In genomic region chr1:86706018-86706417, GRCh38 we compare ENCODE assay signal across 8 cellular contexts. TPM values are rescaled to one million over a fixed set of nuclear protein-coding genes. Genes with fewer than 3 reads are reported as not detected.
DNase-seq lines count a peak whose midpoint lies in the region; ATAC-seq and TF ChIP-seq lines count a peak whose summit lies in the region.

No MANE protein-coding gene starts in this region.

- POLR2A ChIA-PET in activated CD4-positive, alpha-beta T cell treated with anti-CD3 and anti-CD28 coated beads for 36 hours (lab: Charles Lee): interaction anchor here (1.3 kb wide), 1 partner anchor 9 kb away, joined by 6 read pairs; no protein-coding TSS in a partner anchor

- H3K9me3 ChIP-seq in thoracic aorta: no peaks in the 10 kb centered on the region

- H3K9me3 Mint-ChIP-seq in activated CD4-positive, alpha-beta T cell treated with anti-CD3 and anti-CD28 coated beads for 36 hours (ENCODE audit: low read depth): no peaks in the 10 kb centered on the region
- H3K9me3 Mint-ChIP-seq in activated naive CD8-positive, alpha-beta T cell (ENCODE audit: low read depth): no peaks in the 10 kb centered on the region

- peaks cover 11% of the 10 kb centered on the region for H3K36me3 Mint-ChIP-seq in activated CD4-positive, alpha-beta T cell treated with anti-CD3 and anti-CD28 coated beads for 36 hours (ENCODE audit: low read depth)
- peaks cover 5% of the 10 kb centered on the region for H3K36me3 Mint-ChIP-seq in activated naive CD8-positive, alpha-beta T cell

- H3K27me3 ChIP-seq in thoracic aorta (replicated peaks; ENCODE audit: insufficient read depth): no peaks in the 10 kb centered on the region

- H3K4me3 Mint-ChIP-seq in activated CD4-positive, alpha-beta T cell treated with anti-CD3 and anti-CD28 coated beads for 36 hours: peak overlapping the region; percentile 98
- peak overlapping the region; percentile 98 for H3K4me3 Mint-ChIP-seq in activated naive CD8-positive, alpha-beta T cell

- peak overlapping the region; percentile 93 for H3K27ac Mint-ChIP-seq in activated CD4-positive, alpha-beta T cell treated with anti-CD3 and anti-CD28 coated beads for 36 hours
- peak overlapping the region; percentile 59 for H3K27ac Mint-ChIP-seq in activated naive CD8-positive, alpha-beta T cell

- peaks cover 50% of the 10 kb centered on the region for H3K4me1 Mint-ChIP-seq in activated CD4-positive, alpha-beta T cell treated with anti-CD3 and anti-CD28 coated beads for 36 hours
- peaks cover 61% of the 10 kb centered on the region for H3K4me1 Mint-ChIP-seq in activated naive CD8-positive, alpha-beta T cell (ENCODE audit: low read depth)

- no peaks in the 10 kb centered on the region for H3K27me3 Mint-ChIP-seq in activated CD4-positive, alpha-beta T cell treated with anti-CD3 and anti-CD28 coated beads for 36 hours
- no peaks in the 10 kb centered on the region for H3K27me3 Mint-ChIP-seq in activated naive CD8-positive, alpha-beta T cell

- no peak for ATAC-seq in activated CD4-positive, alpha-beta T cell treated with anti-CD3 and anti-CD28 coated beads for 36 hours
- ATAC-seq in thoracic aorta (ENCODE audit: insufficient number of reproducible peaks, low FRiP score, low read depth) (no peak), GM18861 (IDR thresholded peaks at IDR 0.05; ENCODE audit: unreplicated experiment) (no peak), HG03039 (IDR thresholded peaks at IDR 0.05; ENCODE audit: unreplicated experiment) (no peak)

- CTCF ChIA-PET in activated CD4-positive, alpha-beta T cell treated with anti-CD3 and anti-CD28 coated beads for 36 hours (lab: Charles Lee): interaction anchor here (0.6 to 4.9 kb wide), 11 partner anchors 7 to 326 kb away, joined by 3 to 63 read pairs (median 4); no protein-coding TSS in a partner anchor

- peaks cover 35 to 42% of the 10 kb centered on the region in 2 donors for H3K4me1 ChIP-seq in thoracic aorta (ENCODE audit: control insufficient read depth in 1 of 2, low read depth in 2 of 2)

- H3K4me3 ChIP-seq in thoracic aorta: peak overlapping the region; percentile 95

- TF ChIP-seq CTCF in thoracic aorta (IDR thresholded peaks at IDR 0.05): no peak

- intact Hi-C loops in activated CD4-positive, alpha-beta T cell treated with anti-CD3 and anti-CD28 coated beads for 36 hours (cut with DNase I, micrococcal nuclease): loop anchor here in 1 of 2 experiments (10.0 kb wide), 5 partner anchors 339 to 1969 kb away; partner anchors contain the start of genes BCL10 and ZNHIT6

- no peak for DNase-seq in activated CD4-positive, alpha-beta T cell treated with anti-CD3 and anti-CD28 coated beads for 36 hours
- no peak for DNase-seq in activated CD4-positive, alpha-beta T cell treated with anti-CD3 and anti-CD28 coated beads for 1 hour
- DNase-seq in left kidney (ENCODE audit: low read depth, low spot score): peak; percentile 4
- no peak for DNase-seq in thoracic aorta (ENCODE audit: low spot score)
- no peak for DNase-seq in activated CD4-positive, alpha-beta T cell treated with anti-CD3 and anti-CD28 coated beads for 48 hours

- H3K27ac ChIP-seq in thoracic aorta: peak overlapping the region; percentile 96 to 99

- H3K36me3 ChIP-seq in thoracic aorta: no peaks in the 10 kb centered on the region

RNA-seq across cellular contexts. Expression of gene SH3GLB1, which starts 1.6 kb away (rescaled TPM):
- total RNA-seq in activated CD4-positive, alpha-beta T cell treated with anti-CD3 and anti-CD28 coated beads for 36 hours: 10 to 100 TPM; 58.0 to 64.5 TPM
- total RNA-seq in thoracic aorta: 10 to 100 TPM; 49.1 to 69.6 TPM
